In the genomic region with DNA sequence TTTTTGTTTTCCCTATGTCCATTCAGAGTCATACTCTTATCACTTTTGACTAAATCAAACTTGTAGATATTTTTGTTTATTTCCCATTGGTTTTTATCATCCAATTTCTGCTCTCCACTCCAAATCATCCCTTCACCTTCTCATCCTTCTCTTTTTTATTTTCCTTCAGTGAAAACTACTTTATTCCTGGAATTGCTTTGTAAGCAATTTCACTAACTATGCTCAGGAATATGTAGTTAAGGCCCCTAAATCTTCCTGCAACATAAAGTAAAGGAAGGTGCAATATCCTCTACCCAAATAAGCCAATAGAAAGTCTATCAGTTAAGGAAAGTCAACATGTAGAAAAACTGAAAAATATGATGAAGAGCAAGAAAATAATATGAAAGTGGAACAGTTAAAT, we compare ENCODE assay signal across 29 cellular contexts.
"Had no signal": no experiment of that assay in that cellular context is flagged by ENCODE, and none has a peak within 500 bp of the region (broad histone marks: within the 10 kb centered on the region; RNA-seq: fewer than 3 reads in every experiment).

No MANE protein-coding gene starts in this region.

- ATAC-seq: stimulated activated effector memory CD8-positive, alpha-beta T cell treated with anti-CD3 and anti-CD28 coated beads, Interleukin-12 subunit alpha, Interleukin-12 subunit beta, amount 100 ng/mL, for 72 hours; stimulated activated memory B cell treated with anti-CD40 and anti-IgM and Interleukin-4, amounts not matched to agents 10 μg/mL and 1 μg/mL and 100 μg/mL, for 72 hours; stimulated activated naive B cell treated with anti-CD40 and anti-IgM and Interleukin-4, amounts not matched to agents 10 μg/mL and 1 μg/mL and 100 μg/mL, for 72 hours; stimulated activated naive CD8-positive, alpha-beta T cell treated with anti-CD3 and anti-CD28 coated beads, Interleukin-15, amount 100 ng/mL, for 72 hours; stimulated activated naive CD8-positive, alpha-beta T cell treated with anti-CD3 and anti-CD28 coated beads, Interleukin-15, Interleukin-2, amounts not matched to agents 100 U/mL and 50 U/mL, for 24 hours; upper lobe of right lung had no signal

- H3K27me3 ChIP-seq: stomach, suprapubic skin, testis, thyroid gland, tibial artery, tibial nerve, transverse colon, upper lobe of left lung, upper lobe of right lung, uterus, vagina had no signal

- H3K27me3 Mint-ChIP-seq: stimulated activated memory B cell treated with anti-CD40 and anti-IgM and Interleukin-4, amounts not matched to agents 10 μg/mL and 1 μg/mL and 100 μg/mL, for 72 hours; stimulated activated naive B cell treated with anti-CD40 and anti-IgM and Interleukin-4, amounts not matched to agents 10 μg/mL and 1 μg/mL and 100 μg/mL, for 72 hours; stimulated activated naive CD8-positive, alpha-beta T cell treated with anti-CD3 and anti-CD28 coated beads, Interleukin-15, amount 100 ng/mL, for 72 hours; stimulated activated naive CD8-positive, alpha-beta T cell treated with anti-CD3 and anti-CD28 coated beads, Interleukin-15, Interleukin-2, amounts not matched to agents 100 ng/mL and 50 ng/mL, for 24 hours; type B pancreatic cell had no signal

- H3K4me1 Mint-ChIP-seq: stimulated activated effector memory CD8-positive, alpha-beta T cell treated with anti-CD3 and anti-CD28 coated beads, Interleukin-12 subunit alpha, Interleukin-12 subunit beta, amount 100 ng/mL, for 72 hours; stimulated activated memory B cell treated with anti-CD40 and anti-IgM and Interleukin-4, amounts not matched to agents 10 μg/mL and 1 μg/mL and 100 μg/mL, for 72 hours; stimulated activated naive B cell treated with anti-CD40 and anti-IgM and Interleukin-4, amounts not matched to agents 10 μg/mL and 1 μg/mL and 100 μg/mL, for 72 hours; stimulated activated naive CD8-positive, alpha-beta T cell treated with anti-CD3 and anti-CD28 coated beads, Interleukin-15, amount 100 ng/mL, for 72 hours had no signal

- H3K4me3 ChIP-seq: stomach, suprapubic skin, testis, thoracic aorta, thyroid gland, tibial artery, tibial nerve, transverse colon, upper lobe of left lung, upper lobe of right lung, uterus, vagina had no signal

- H3K27ac Mint-ChIP-seq: stimulated activated effector memory CD8-positive, alpha-beta T cell treated with anti-CD3 and anti-CD28 coated beads, Interleukin-12 subunit alpha, Interleukin-12 subunit beta, amount 100 ng/mL, for 72 hours; stimulated activated memory B cell treated with anti-CD40 and anti-IgM and Interleukin-4, amounts not matched to agents 10 μg/mL and 1 μg/mL and 100 μg/mL, for 72 hours; stimulated activated naive B cell treated with anti-CD40 and anti-IgM and Interleukin-4, amounts not matched to agents 10 μg/mL and 1 μg/mL and 100 μg/mL, for 72 hours; stimulated activated naive CD8-positive, alpha-beta T cell treated with anti-CD3 and anti-CD28 coated beads, Interleukin-15, amount 100 ng/mL, for 72 hours; stimulated activated naive CD8-positive, alpha-beta T cell treated with anti-CD3 and anti-CD28 coated beads, Interleukin-15, Interleukin-2, amounts not matched to agents 100 ng/mL and 50 ng/mL, for 24 hours; type B pancreatic cell had no signal

- H3K9me3 ChIP-seq: stomach, suprapubic skin, testis, thoracic aorta, thyroid gland, tibial artery, tibial nerve, transverse colon, upper lobe of left lung, upper lobe of right lung, uterus, vagina had no signal

- H3K27ac ChIP-seq: stomach, suprapubic skin, testis, thoracic aorta, thyroid gland, tibial artery, tibial nerve, transverse colon, upper lobe of left lung, upper lobe of right lung, uterus, vagina had no signal

- H3K4me1 ChIP-seq: stomach, suprapubic skin, testis, thyroid gland, tibial artery, tibial nerve, transverse colon, upper lobe of left lung, upper lobe of right lung, uterus, vagina had no signal

- DNase-seq: stimulated activated CD4-positive, alpha-beta T cell treated with anti-CD3 and anti-CD28 coated beads, Interleukin-2, amount 100 ng/mL, for 48 hours; stimulated activated CD4-positive, alpha-beta T cell treated with anti-CD3 and anti-CD28 coated beads, Interleukin-4, amount 100 ng/mL, for 1 hour; stimulated activated CD4-positive, alpha-beta T cell treated with anti-CD3 and anti-CD28 coated beads, Interleukin-4, amount 100 ng/mL, for 24 hours; stimulated activated CD4-positive, alpha-beta T cell treated with anti-CD3 and anti-CD28 coated beads, Interleukin-4, amount 100 ng/mL, for 4 hours; stimulated activated CD8-positive, alpha-beta memory T cell treated with anti-CD3 and anti-CD28 coated beads, Interleukin-4, amount 100 ng/mL, for 48 hours; stimulated activated naive B cell treated with anti-CD40 and anti-IgM and Interleukin-4, amounts not matched to agents 10 μg/mL and 1 μg/mL and 100 μg/mL, for 72 hours; stimulated activated naive CD4-positive, alpha-beta T cell; stimulated activated naive CD4-positive, alpha-beta T cell treated with Interleukin-2 at 50 U/mL for 16 hours; stimulated activated naive CD8-positive, alpha-beta T cell treated with anti-CD3 and anti-CD28 coated beads, Interleukin-15, amount 100 ng/mL, for 72 hours; stimulated activated naive CD8-positive, alpha-beta T cell treated with anti-CD3 and anti-CD28 coated beads, Interleukin-15, Interleukin-2, amounts not matched to agents 100 U/mL and 50 U/mL, for 24 hours; stomach; substantia nigra; testis; thyroid gland; tibial artery; transverse colon; trophoblast cell; upper lobe of left lung; upper lobe of right lung; uterus had no signal

- H3K9me3 Mint-ChIP-seq: stimulated activated effector memory CD8-positive, alpha-beta T cell treated with anti-CD3 and anti-CD28 coated beads, Interleukin-12 subunit alpha, Interleukin-12 subunit beta, amount 100 ng/mL, for 72 hours; stimulated activated memory B cell treated with anti-CD40 and anti-IgM and Interleukin-4, amounts not matched to agents 10 μg/mL and 1 μg/mL and 100 μg/mL, for 72 hours; stimulated activated naive CD8-positive, alpha-beta T cell treated with anti-CD3 and anti-CD28 coated beads, Interleukin-15, Interleukin-2, amounts not matched to agents 100 ng/mL and 50 ng/mL, for 24 hours had no signal

- H3K36me3 Mint-ChIP-seq: stimulated activated effector memory CD8-positive, alpha-beta T cell treated with anti-CD3 and anti-CD28 coated beads, Interleukin-12 subunit alpha, Interleukin-12 subunit beta, amount 100 ng/mL, for 72 hours; stimulated activated memory B cell treated with anti-CD40 and anti-IgM and Interleukin-4, amounts not matched to agents 10 μg/mL and 1 μg/mL and 100 μg/mL, for 72 hours; stimulated activated naive B cell treated with anti-CD40 and anti-IgM and Interleukin-4, amounts not matched to agents 10 μg/mL and 1 μg/mL and 100 μg/mL, for 72 hours; type B pancreatic cell had no signal

- FAIRE-seq: urothelium cell line had no signal

- H3K36me3 ChIP-seq: stomach, suprapubic skin, thoracic aorta, thyroid gland, tibial artery, tibial nerve, transverse colon, upper lobe of left lung, upper lobe of right lung, uterus, vagina had no signal

- H3K4me3 Mint-ChIP-seq: stimulated activated effector memory CD8-positive, alpha-beta T cell treated with anti-CD3 and anti-CD28 coated beads, Interleukin-12 subunit alpha, Interleukin-12 subunit beta, amount 100 ng/mL, for 72 hours; stimulated activated memory B cell treated with anti-CD40 and anti-IgM and Interleukin-4, amounts not matched to agents 10 μg/mL and 1 μg/mL and 100 μg/mL, for 72 hours; stimulated activated naive B cell treated with anti-CD40 and anti-IgM and Interleukin-4, amounts not matched to agents 10 μg/mL and 1 μg/mL and 100 μg/mL, for 72 hours; stimulated activated naive CD8-positive, alpha-beta T cell treated with anti-CD3 and anti-CD28 coated beads, Interleukin-15, amount 100 ng/mL, for 72 hours; stimulated activated naive CD8-positive, alpha-beta T cell treated with anti-CD3 and anti-CD28 coated beads, Interleukin-15, Interleukin-2, amounts not matched to agents 100 ng/mL and 50 ng/mL, for 24 hours; type B pancreatic cell had no signal
